In genomic region chr18:31275722-31276463, GRCh38 we compare ENCODE assay signal across 1 cellular context.
TF ChIP-seq lines count a peak whose summit lies in the region.

No MANE protein-coding gene starts in this region.

TF ChIP-seq in SK-N-SH, 30 proteins besides CTCF, POLR2A, EP300 and RAD21 (continued from another document):
- TF ChIP-seq, protein P1, sequence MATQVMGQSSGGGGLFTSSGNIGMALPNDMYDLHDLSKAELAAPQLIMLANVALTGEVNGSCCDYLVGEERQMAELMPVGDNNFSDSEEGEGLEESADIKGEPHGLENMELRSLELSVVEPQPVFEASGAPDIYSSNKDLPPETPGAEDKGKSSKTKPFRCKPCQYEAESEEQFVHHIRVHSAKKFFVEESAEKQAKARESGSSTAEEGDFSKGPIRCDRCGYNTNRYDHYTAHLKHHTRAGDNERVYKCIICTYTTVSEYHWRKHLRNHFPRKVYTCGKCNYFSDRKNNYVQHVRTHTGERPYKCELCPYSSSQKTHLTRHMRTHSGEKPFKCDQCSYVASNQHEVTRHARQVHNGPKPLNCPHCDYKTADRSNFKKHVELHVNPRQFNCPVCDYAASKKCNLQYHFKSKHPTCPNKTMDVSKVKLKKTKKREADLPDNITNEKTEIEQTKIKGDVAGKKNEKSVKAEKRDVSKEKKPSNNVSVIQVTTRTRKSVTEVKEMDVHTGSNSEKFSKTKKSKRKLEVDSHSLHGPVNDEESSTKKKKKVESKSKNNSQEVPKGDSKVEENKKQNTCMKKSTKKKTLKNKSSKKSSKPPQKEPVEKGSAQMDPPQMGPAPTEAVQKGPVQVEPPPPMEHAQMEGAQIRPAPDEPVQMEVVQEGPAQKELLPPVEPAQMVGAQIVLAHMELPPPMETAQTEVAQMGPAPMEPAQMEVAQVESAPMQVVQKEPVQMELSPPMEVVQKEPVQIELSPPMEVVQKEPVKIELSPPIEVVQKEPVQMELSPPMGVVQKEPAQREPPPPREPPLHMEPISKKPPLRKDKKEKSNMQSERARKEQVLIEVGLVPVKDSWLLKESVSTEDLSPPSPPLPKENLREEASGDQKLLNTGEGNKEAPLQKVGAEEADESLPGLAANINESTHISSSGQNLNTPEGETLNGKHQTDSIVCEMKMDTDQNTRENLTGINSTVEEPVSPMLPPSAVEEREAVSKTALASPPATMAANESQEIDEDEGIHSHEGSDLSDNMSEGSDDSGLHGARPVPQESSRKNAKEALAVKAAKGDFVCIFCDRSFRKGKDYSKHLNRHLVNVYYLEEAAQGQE (IDR thresholded peaks at IDR 0.05; ENCODE audit: low read depth, low read length) = no peak
- no peak for TF ChIP-seq NFIC (IDR thresholded peaks at IDR 0.05; ENCODE audit: borderline replicate concordance)
- no peak for TF ChIP-seq CHD2 (IDR thresholded peaks at IDR 0.05; ENCODE audit: low read length, partially characterized antibody)
- no peak for TF ChIP-seq ELF1 (IDR thresholded peaks at IDR 0.05)
- no peak for TF ChIP-seq RCOR1 (IDR thresholded peaks at IDR 0.05; ENCODE audit: low read length)
- TF ChIP-seq, protein P2, sequence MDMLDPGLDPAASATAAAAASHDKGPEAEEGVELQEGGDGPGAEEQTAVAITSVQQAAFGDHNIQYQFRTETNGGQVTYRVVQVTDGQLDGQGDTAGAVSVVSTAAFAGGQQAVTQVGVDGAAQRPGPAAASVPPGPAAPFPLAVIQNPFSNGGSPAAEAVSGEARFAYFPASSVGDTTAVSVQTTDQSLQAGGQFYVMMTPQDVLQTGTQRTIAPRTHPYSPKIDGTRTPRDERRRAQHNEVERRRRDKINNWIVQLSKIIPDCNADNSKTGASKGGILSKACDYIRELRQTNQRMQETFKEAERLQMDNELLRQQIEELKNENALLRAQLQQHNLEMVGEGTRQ (IDR thresholded peaks at IDR 0.05; ENCODE audit: borderline replicate concordance, low read depth, low read length) = no peak
- no peak for TF ChIP-seq EZH2phosphoT487 (IDR thresholded peaks at IDR 0.05; ENCODE audit: borderline replicate concordance, low read depth)
- TF ChIP-seq YY1 (IDR thresholded peaks at IDR 0.05; ENCODE audit: low read depth) = no peak
- no peak for TF ChIP-seq PBX3 (IDR thresholded peaks at IDR 0.05)
